ENCODE assay signal across 9 cellular contexts in genomic region chr6:44255848-44256247, GRCh38. TPM values are rescaled to one million over a fixed set of nuclear protein-coding genes. Genes with fewer than 3 reads are reported as not detected.
DNase-seq lines count a peak whose midpoint lies in the region; ATAC-seq and TF ChIP-seq lines count a peak whose summit lies in the region.
"Had no signal": no experiment of that assay in that cellular context is flagged by ENCODE, and none has a peak within 500 bp of the region (broad histone marks: within the 10 kb centered on the region; RNA-seq: fewer than 3 reads in every experiment).

No MANE protein-coding gene starts in this region.

- peak overlapping the region; percentile 71 to 87 (median 84) for H3K4me3 Mint-ChIP-seq in immature natural killer cell

- no peak for TF ChIP-seq CTCF in upper lobe of left lung (IDR thresholded peaks at IDR 0.05)

- peak; percentile 23 for DNase-seq in activated naive CD4-positive, alpha-beta T cell treated with Interleukin-2 at 50 U/mL for 16 hours
- no peak for DNase-seq in activated naive CD4-positive, alpha-beta T cell treated with anti-CD3 and anti-CD28 coated beads, Interleukin-2, amount 50 U/mL, for 16 hours
- DNase-seq in activated naive CD4-positive, alpha-beta T cell treated with anti-CD3 and anti-CD28 coated beads, Interleukin-2, amount 50 U/mL, for 72 hours (ENCODE audit: low spot score in 2 of 2), result no peak
- DNase-seq in immature natural killer cell, result no peak
- DNase-seq in upper lobe of left lung, result no peak
- no peak for DNase-seq in stimulated activated CD4-positive, alpha-beta T cell treated with anti-CD3 and anti-CD28 coated beads, Interleukin-4, amount 100 ng/mL, for 4 hours
- DNase-seq in ACHN, result no peak

- H3K4me3 ChIP-seq in upper lobe of left lung, result peak overlapping the region in 2 of 4 donors; percentile 96 to 98

- H3K27ac Mint-ChIP-seq in activated naive CD4-positive, alpha-beta T cell treated with anti-CD3 and anti-CD28 coated beads, Interleukin-2, amount 50 U/mL, for 72 hours, result peak overlapping the region; percentile 99 to 100
- peak overlapping the region; percentile 51 to 86 (median 73) for H3K27ac Mint-ChIP-seq in immature natural killer cell

- no peak for TF ChIP-seq POLR2A in upper lobe of left lung (IDR thresholded peaks at IDR 0.05)

- in situ Hi-C loops in ACHN (cut with HindIII; ENCODE audit: low pct_ligation_motif_present, low pct_unique_long_range_greater_than_20kb, low sequenced_read_pairs), result no loop called here

- ATAC-seq in activated naive CD4-positive, alpha-beta T cell treated with anti-CD3 and anti-CD28 coated beads, Interleukin-2, amount 50 U/mL, for 72 hours, result peak in 1 of 2 donors; percentile 2
- no peak for ATAC-seq in upper lobe of left lung (ENCODE audit: low FRiP score in 2 of 2)
- no peak for ATAC-seq in HG03025 (IDR thresholded peaks at IDR 0.05; ENCODE audit: low FRiP score, unreplicated experiment)

- peaks cover 23 to 38% (median 25%) of the 10 kb centered on the region in 3 donors for H3K27me3 Mint-ChIP-seq in immature natural killer cell (ENCODE audit: low read depth in 3 of 3)

- H3K9me3 Mint-ChIP-seq in activated naive CD4-positive, alpha-beta T cell treated with anti-CD3 and anti-CD28 coated beads, Interleukin-2, amount 50 U/mL, for 72 hours, result no peaks in the 10 kb centered on the region
- peaks cover 0 to 1% (median 0%) of the 10 kb centered on the region in 6 donors for H3K9me3 Mint-ChIP-seq in immature natural killer cell

- 39 to 41% methylated on average over 2 of the region's 2 CpGs for WGBS in upper lobe of left lung, 2 donors

- H3K4me1 Mint-ChIP-seq in immature natural killer cell, result peaks cover 27 to 61% of the 10 kb centered on the region in 2 donors

- peak overlapping the region; percentile 85 to 97 (median 89) for H3K27ac ChIP-seq in upper lobe of left lung

- no peaks in the 10 kb centered on the region for H3K27me3 ChIP-seq in upper lobe of left lung

- no peaks in the 10 kb centered on the region for H3K9me3 ChIP-seq in upper lobe of left lung

- H3K36me3 Mint-ChIP-seq in activated naive CD4-positive, alpha-beta T cell treated with anti-CD3 and anti-CD28 coated beads, Interleukin-2, amount 50 U/mL, for 72 hours, result peaks cover 38 to 50% of the 10 kb centered on the region in 2 donors
- peaks cover 24 to 36% (median 26%) of the 10 kb centered on the region in 3 donors for H3K36me3 Mint-ChIP-seq in immature natural killer cell

- H3K36me3 ChIP-seq in upper lobe of left lung, result peaks cover 34 to 71% (median 55%) of the 10 kb centered on the region in 4 donors

- TF ChIP-seq EP300 in upper lobe of left lung (IDR thresholded peaks at IDR 0.05), result no peak

- peaks cover 10 to 22% (median 17%) of the 10 kb centered on the region in 4 donors for H3K4me1 ChIP-seq in upper lobe of left lung

RNA-seq across cellular contexts. Expression of gene SLC35B2, which starts 1.5 kb away (rescaled TPM):
- total RNA-seq in activated naive CD4-positive, alpha-beta T cell treated with anti-CD3 and anti-CD28 coated beads, Interleukin-2, amount 50 U/mL, for 72 hours, result 10 to 100 TPM; 18.3 to 23.8 TPM
- polyA plus RNA-seq in immature natural killer cell, result 100 to 1,000 TPM in 1 of 3 donors, 10 to 100 TPM in 2; 64.1 to 119 (median 69.1) TPM
- total RNA-seq in upper lobe of left lung, result 10 to 100 TPM; 14.6 to 44.8 (median 29.8) TPM

RNA-seq across cellular contexts. Expression of gene HSP90AB1, which starts 8.9 kb away (rescaled TPM):
- 1,000 to 10,000 TPM; 1,343 to 1,701 TPM for total RNA-seq in activated naive CD4-positive, alpha-beta T cell treated with anti-CD3 and anti-CD28 coated beads, Interleukin-2, amount 50 U/mL, for 72 hours
- polyA plus RNA-seq in immature natural killer cell, result 100 to 1,000 TPM; 185 to 309 (median 280) TPM
- 100 to 1,000 TPM; 175 to 656 (median 471) TPM for total RNA-seq in upper lobe of left lung

RNA-seq across cellular contexts. Expression of gene NFKBIE, which starts 9.5 kb away (rescaled TPM):
- 10 to 100 TPM; 17.7 to 19.9 TPM for total RNA-seq in activated naive CD4-positive, alpha-beta T cell treated with anti-CD3 and anti-CD28 coated beads, Interleukin-2, amount 50 U/mL, for 72 hours
- polyA plus RNA-seq in immature natural killer cell, result 1 to 10 TPM; 3.8 to 8.4 (median 8.3) TPM
- 10 to 100 TPM in 5 of 6 donors, 1 to 10 TPM in 1; 7.8 to 27.0 (median 13.6) TPM for total RNA-seq in upper lobe of left lung

RNA-seq across cellular contexts. Expression of gene TMEM151B, which starts 14.4 kb away (rescaled TPM):
- under 1 TPM in 1 of 2 donors, not detected in 1; 0.20 TPM for total RNA-seq in activated naive CD4-positive, alpha-beta T cell treated with anti-CD3 and anti-CD28 coated beads, Interleukin-2, amount 50 U/mL, for 72 hours
- not detected for polyA plus RNA-seq in immature natural killer cell
- not detected for total RNA-seq in upper lobe of left lung
- total RNA-seq: liver had no signal
- polyA plus RNA-seq: liver had no signal

RNA-seq across cellular contexts. Expression of gene SLC29A1, which starts 32.5 kb away (rescaled TPM):
- 10 to 100 TPM; 37.1 to 56.5 TPM for total RNA-seq in activated naive CD4-positive, alpha-beta T cell treated with anti-CD3 and anti-CD28 coated beads, Interleukin-2, amount 50 U/mL, for 72 hours
- polyA plus RNA-seq in immature natural killer cell, result 1 to 10 TPM; 1.5 to 3.0 (median 1.8) TPM
- total RNA-seq in upper lobe of left lung, result 10 to 100 TPM; 38.3 to 93.2 (median 45.8) TPM
